ENCODE assay signal across 1 cellular context in genomic region chr1:9822897-9823692, GRCh38.
TF ChIP-seq lines count a peak whose summit lies in the region.

No MANE protein-coding gene starts in this region.

TF ChIP-seq in SK-N-SH, 30 proteins besides CTCF, POLR2A, EP300 and RAD21 (continued from another document):
- TF ChIP-seq YY1 (IDR thresholded peaks at IDR 0.05; ENCODE audit: low read depth) (no peak), EZH2phosphoT487 (IDR thresholded peaks at IDR 0.05; ENCODE audit: borderline replicate concordance, low read depth) (no peak), POLR2AphosphoS5 (IDR thresholded peaks at IDR 0.05; ENCODE audit: low read depth, low read length) (no peak), ELF1 (IDR thresholded peaks at IDR 0.05) (no peak), NFIC (IDR thresholded peaks at IDR 0.05; ENCODE audit: borderline replicate concordance) (no peak), TCF12 (IDR thresholded peaks at IDR 0.05) (no peak), MEF2A (IDR thresholded peaks at IDR 0.05; ENCODE audit: borderline replicate concordance, low read depth) (no peak)
